ENCODE assay signal across 8 cellular contexts in the genomic region with DNA sequence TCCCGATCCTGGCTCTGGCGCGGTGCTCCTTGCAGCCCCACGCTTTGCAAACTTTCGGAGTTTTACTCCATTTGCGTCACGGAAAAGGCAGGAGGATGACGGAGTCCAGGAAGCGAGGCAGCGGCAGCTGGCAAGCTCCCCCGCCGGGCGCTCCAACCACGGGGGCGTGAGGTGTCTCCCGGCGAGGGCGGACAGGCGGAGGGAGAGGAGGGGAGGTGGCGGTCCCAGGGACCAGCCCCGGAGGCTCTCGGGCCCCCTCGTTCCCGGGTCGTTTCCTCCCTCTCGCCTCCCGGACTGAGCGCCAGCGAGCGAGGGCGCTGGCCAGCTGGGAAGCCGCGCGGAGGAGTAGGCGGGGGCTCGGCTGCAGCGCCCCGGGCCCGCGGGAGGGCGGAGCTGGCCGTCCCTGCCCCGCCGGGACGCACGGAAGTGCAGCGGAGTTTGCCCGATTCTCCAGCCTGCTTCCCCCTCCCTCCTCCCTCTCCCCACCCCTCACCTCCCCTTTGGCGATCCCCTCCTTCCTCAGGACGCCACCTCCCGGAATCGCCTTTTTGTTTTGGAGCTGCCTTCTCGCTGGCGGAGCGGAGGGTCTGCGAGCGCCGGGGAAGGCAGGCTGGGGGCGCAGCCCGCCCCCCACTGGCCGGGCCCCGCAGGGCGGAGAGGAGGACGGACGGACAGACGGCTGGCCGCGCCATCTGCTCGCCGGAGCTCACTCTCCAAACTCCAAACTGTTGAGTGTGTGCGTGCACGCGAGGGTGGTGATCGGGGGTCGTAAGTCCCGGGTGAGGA. TPM values are rescaled to one million over a fixed set of nuclear protein-coding genes. Genes with fewer than 3 reads are reported as not detected.
A peak's percentile ranks its signal among the peaks of the same experiment; 100 is the strongest.
DNase-seq lines count a peak whose midpoint lies in the region; ATAC-seq and TF ChIP-seq lines count a peak whose summit lies in the region.

A gene with protein sequence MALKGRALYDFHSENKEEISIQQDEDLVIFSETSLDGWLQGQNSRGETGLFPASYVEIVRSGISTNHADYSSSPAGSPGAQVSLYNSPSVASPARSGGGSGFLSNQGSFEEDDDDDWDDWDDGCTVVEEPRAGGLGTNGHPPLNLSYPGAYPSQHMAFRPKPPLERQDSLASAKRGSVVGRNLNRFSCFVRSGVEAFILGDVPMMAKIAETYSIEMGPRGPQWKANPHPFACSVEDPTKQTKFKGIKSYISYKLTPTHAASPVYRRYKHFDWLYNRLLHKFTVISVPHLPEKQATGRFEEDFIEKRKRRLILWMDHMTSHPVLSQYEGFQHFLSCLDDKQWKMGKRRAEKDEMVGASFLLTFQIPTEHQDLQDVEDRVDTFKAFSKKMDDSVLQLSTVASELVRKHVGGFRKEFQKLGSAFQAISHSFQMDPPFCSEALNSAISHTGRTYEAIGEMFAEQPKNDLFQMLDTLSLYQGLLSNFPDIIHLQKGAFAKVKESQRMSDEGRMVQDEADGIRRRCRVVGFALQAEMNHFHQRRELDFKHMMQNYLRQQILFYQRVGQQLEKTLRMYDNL (plus strand): TSS at position 543 of the 786 bp plus-strand sequence. CDS start 1,191 bp downstream, outside the sequence.

- H3K9me3 ChIP-seq in esophagus (ENCODE audit: control insufficient read depth in 2 of 2, insufficient read depth in 1 of 2, low read depth in 1 of 2, low read length in 1 of 2), result no peaks in the 10 kb centered on the region
- no peaks in the 10 kb centered on the region for H3K9me3 ChIP-seq in mononuclear cell (ENCODE audit: low read depth, low read length)

- H3K27ac Mint-ChIP-seq in activated T-cell treated with anti-CD3 and anti-CD28 coated beads, Interleukin-2, amount 50 U/mL, for 24 hours, result peak within 1 kb of the TSS; percentile 73

- H3K9me3 Mint-ChIP-seq in activated T-cell treated with anti-CD3 and anti-CD28 coated beads, Interleukin-2, amount 50 U/mL, for 24 hours, result no peaks in the 10 kb centered on the region

- peaks cover 0 to 15% of the 10 kb centered on the region in 2 donors for H3K36me3 ChIP-seq in esophagus (ENCODE audit: control insufficient read depth in 2 of 2, insufficient read depth in 2 of 2, low read length in 1 of 2)

- H3K4me3 ChIP-seq in AG10803 (ENCODE audit: low read length) (peak within 1 kb of the TSS; percentile 90), esophagus (ENCODE audit: low read depth in 1 of 2, low read length in 2 of 2) (peak within 1 kb of the TSS; percentile 64 to 86), mononuclear cell (ENCODE audit: low read length) (peak within 1 kb of the TSS; percentile 63)

- H3K4me3 Mint-ChIP-seq in activated T-cell treated with anti-CD3 and anti-CD28 coated beads, Interleukin-2, amount 50 U/mL, for 24 hours, result peak within 1 kb of the TSS; percentile 83

- 0% methylated on average over 51 to 76 of the region's 76 CpGs for WGBS in esophagus, 2 donors

- ATAC-seq in GM21381 (IDR thresholded peaks at IDR 0.05; ENCODE audit: unreplicated experiment) (peak; percentile 54), GM18870 (IDR thresholded peaks at IDR 0.05; ENCODE audit: unreplicated experiment) (no peak)

- H3K4me1 Mint-ChIP-seq in activated T-cell treated with anti-CD3 and anti-CD28 coated beads, Interleukin-2, amount 50 U/mL, for 24 hours (ENCODE audit: low read depth), result peaks cover 30% of the 10 kb centered on the region

- H3K27me3 ChIP-seq in esophagus (ENCODE audit: control insufficient read depth in 1 of 2, insufficient read depth in 2 of 2, low read length in 2 of 2) (no peaks in the 10 kb centered on the region), mononuclear cell (ENCODE audit: insufficient read depth, low read length) (peaks cover 5% of the 10 kb centered on the region)

- H3K36me3 Mint-ChIP-seq in activated T-cell treated with anti-CD3 and anti-CD28 coated beads, Interleukin-2, amount 50 U/mL, for 24 hours (ENCODE audit: low read depth), result no peaks in the 10 kb centered on the region

- peak within 1 kb of the TSS; percentile 93 to 95 for H3K27ac ChIP-seq in esophagus (ENCODE audit: low read depth in 2 of 2, low read length in 1 of 2)

- no peaks in the 10 kb centered on the region for H3K27me3 Mint-ChIP-seq in activated T-cell treated with anti-CD3 and anti-CD28 coated beads, Interleukin-2, amount 50 U/mL, for 24 hours

- DNase-seq in AG10803 (ENCODE audit: low read depth), result peak; percentile 79
- DNase-seq in NOMO-1 treated with dmso at 0.1 percent for 144 hours (lab: John Stamatoyannopoulos, UW; ENCODE audit: unreplicated experiment), result peak; percentile 51
- DNase-seq in activated T-cell treated with anti-CD3 and anti-CD28 coated beads, Interleukin-2, amount 50 U/mL, for 24 hours, result peak; percentile 75
- peak; percentile 16 for DNase-seq in stimulated activated CD8-positive, alpha-beta memory T cell treated with anti-CD3 and anti-CD28 coated beads, Interleukin-7, amount 100 ng/mL, for 24 hours (ENCODE audit: low read depth)

- peak; percentile 35 for TF ChIP-seq CTCF in AG10803 (conservative IDR thresholded peaks at IDR 0.05; ENCODE audit: low read length)

- H3K4me1 ChIP-seq in esophagus (ENCODE audit: control insufficient read depth in 2 of 2, insufficient read depth in 2 of 2, low read length in 1 of 2) (peaks cover 13 to 44% of the 10 kb centered on the region in 2 donors), mononuclear cell (ENCODE audit: insufficient read depth, low read length) (peaks cover 31% of the 10 kb centered on the region)

RNA-seq across cellular contexts. Expression of the gene that starts here (rescaled TPM):
- 10 to 100 TPM; 24.0 to 43.4 TPM for polyA plus RNA-seq in esophagus
- total RNA-seq in mononuclear cell, result 1.2 TPM

Comparison
In these comparisons a context has a peak if more than half of its experiments do, and no peak if none do; other contexts are left out.
1. DNase-seq: peak in every context shown above with its lines; median percentile 79 in AG10803; 75 in activated T-cell treated with anti-CD3 and anti-CD28 coated beads, Interleukin-2, amount 50 U/mL, for 24 hours; 51 in NOMO-1 treated with dmso at 0.1 percent for 144 hours; 16 in stimulated activated CD8-positive, alpha-beta memory T cell treated with anti-CD3 and anti-CD28 coated beads, Interleukin-7, amount 100 ng/mL, for 24 hours.